In the genomic region with DNA sequence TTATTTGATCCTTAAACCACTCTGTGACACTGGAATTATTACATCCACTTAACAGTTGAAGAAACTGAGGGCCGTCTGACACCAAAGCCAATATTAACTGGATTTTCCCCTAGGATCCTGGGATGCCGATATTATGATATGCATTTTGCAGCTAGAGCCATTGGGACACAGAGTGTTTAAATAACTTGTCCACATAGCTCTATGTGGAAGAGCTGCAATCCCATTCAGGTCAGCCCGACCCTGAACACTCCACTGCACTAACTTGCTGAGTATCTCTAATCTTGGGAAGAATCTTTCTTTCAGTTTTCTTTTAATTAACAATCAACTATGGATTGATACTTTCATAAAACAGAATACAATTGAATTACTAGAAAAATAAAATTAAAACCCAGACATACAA, we compare ENCODE assay signal across 24 cellular contexts. TPM values are rescaled to one million over a fixed set of nuclear protein-coding genes. Genes with fewer than 3 reads are reported as not detected.
"Had no signal": no experiment of that assay in that cellular context is flagged by ENCODE, and none has a peak within 500 bp of the region (broad histone marks: within the 10 kb centered on the region; RNA-seq: fewer than 3 reads in every experiment).

No MANE protein-coding gene starts in this region.

- H3K27me3 Mint-ChIP-seq: dendritic cell treated with granulocyte-macrophage colony-stimulating factor and Interleukin-4, amounts not matched to agents 40 ng/mL and 50 ng/mL, for 4 days; effector memory CD8-positive, alpha-beta T cell had no signal

- H3K4me3 Mint-ChIP-seq: dendritic cell treated with granulocyte-macrophage colony-stimulating factor and Interleukin-4, amounts not matched to agents 40 ng/mL and 50 ng/mL, for 4 days; effector memory CD8-positive, alpha-beta T cell; endodermal cell had no signal

- H3K9me3 Mint-ChIP-seq: dendritic cell treated with granulocyte-macrophage colony-stimulating factor and Interleukin-4, amounts not matched to agents 40 ng/mL and 50 ng/mL, for 4 days; effector memory CD8-positive, alpha-beta T cell; endodermal cell had no signal

- DNase-seq: colonic mucosa; cortex of kidney; dermis blood vessel endothelial cell; dorsolateral prefrontal cortex; effector CD4-positive, alpha-beta T cell; effector CD8-positive, alpha-beta T cell; effector memory CD4-positive, alpha-beta T cell; effector memory CD8-positive, alpha-beta T cell; endodermal cell; erythroblast; esophagus squamous epithelium; foreskin fibroblast; foreskin keratinocyte; foreskin melanocyte; gastrocnemius medialis; glutamatergic neuron; head of caudate nucleus; heart left ventricle; heart right ventricle had no signal

- FAIRE-seq: colon, endothelial cell of umbilical vein, frontal cortex had no signal

- H3K27ac Mint-ChIP-seq: dendritic cell treated with granulocyte-macrophage colony-stimulating factor and Interleukin-4, amounts not matched to agents 40 ng/mL and 50 ng/mL, for 4 days; effector memory CD8-positive, alpha-beta T cell; endodermal cell had no signal

RNA-seq across cellular contexts. Expression of gene RMST, which starts 37.9 kb away (rescaled TPM):
- polyA plus RNA-seq: endothelial cell of umbilical vein, fibroblast of lung, foreskin keratinocyte had no signal
